ENCODE assay signal across 8 cellular contexts in the genomic region with DNA sequence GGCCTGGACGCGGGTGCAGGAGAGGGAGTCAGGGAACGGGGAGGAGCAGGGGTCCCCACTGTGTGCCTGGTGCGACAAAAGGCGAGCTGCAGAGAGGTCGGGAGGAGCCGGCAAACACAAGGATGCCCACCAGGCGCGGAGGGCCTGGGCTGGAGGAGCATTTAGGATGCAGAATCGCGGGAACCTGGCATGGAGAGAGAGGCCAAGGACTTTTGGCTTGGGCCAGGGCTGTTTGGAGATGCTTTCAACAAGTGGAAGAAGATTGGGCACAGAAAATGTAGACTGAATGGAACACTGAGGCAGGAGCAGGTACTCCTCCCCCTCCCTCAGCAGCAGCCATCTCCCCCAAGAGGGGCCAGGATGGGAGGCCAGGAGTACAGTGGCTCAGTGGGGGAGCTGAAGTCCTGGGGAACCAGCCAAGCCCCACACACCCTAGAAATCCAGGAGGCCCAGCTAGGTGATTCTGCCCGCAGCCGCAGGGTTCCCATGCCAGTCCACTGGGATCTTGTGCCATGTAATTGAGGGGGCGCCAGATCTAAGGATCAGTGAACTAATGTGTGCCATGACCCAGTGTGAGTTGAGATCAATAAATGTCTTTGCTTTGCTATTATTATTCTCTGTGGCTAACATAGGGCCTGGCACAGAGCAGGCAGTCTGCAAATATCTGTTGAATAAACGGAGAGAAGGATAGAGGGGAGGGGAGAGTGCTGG. TPM values are rescaled to one million over a fixed set of nuclear protein-coding genes. Genes with fewer than 3 reads are reported as not detected.
DNase-seq lines count a peak whose midpoint lies in the region; ATAC-seq, FAIRE-seq and TF ChIP-seq lines count a peak whose summit lies in the region.

No MANE protein-coding gene starts in this region.

- no peak overlapping the region for H2AFZ ChIP-seq in HepG2 (ENCODE audit: low read length)

- H3K4me2 ChIP-seq in HepG2 (ENCODE audit: low read depth, low read length), result peak overlapping the region; percentile 100

- no peaks in the 10 kb centered on the region for H3K36me3 Mint-ChIP-seq in activated CD4-positive, alpha-beta T cell treated with anti-CD3 and anti-CD28 coated beads, Interleukin-2, amount 10 ng/mL, durations not matched to agents 24 days and 14 days (ENCODE audit: low read depth)

- TF ChIP-seq RAD21 in HepG2 (CRISPR knock-in tag; IDR thresholded peaks at IDR 0.05), result no peak

- no peaks in the 10 kb centered on the region for H3K9me3 Mint-ChIP-seq in activated CD4-positive, alpha-beta T cell treated with anti-CD3 and anti-CD28 coated beads, Interleukin-2, amount 10 ng/mL, durations not matched to agents 24 days and 14 days

- ATAC-seq in HepG2, result no peak
- no peak for ATAC-seq in GM18517 (IDR thresholded peaks at IDR 0.05; ENCODE audit: unreplicated experiment)
- ATAC-seq in HG02642 (IDR thresholded peaks at IDR 0.05; ENCODE audit: poor library complexity, unreplicated experiment), result no peak
- ATAC-seq in HG03108 (IDR thresholded peaks at IDR 0.05; ENCODE audit: unreplicated experiment), result no peak

- no peaks in the 10 kb centered on the region for H3K36me3 ChIP-seq in ascending aorta
- no peaks in the 10 kb centered on the region for H3K36me3 ChIP-seq in HepG2 (replicated peaks in 1 of 2; ENCODE audit: control insufficient read depth in 1 of 2, insufficient read depth in 2 of 2, low read length in 2 of 2)
- H3K36me3 ChIP-seq in tibial nerve, result no peaks in the 10 kb centered on the region

- H4K20me1 ChIP-seq in HepG2 (ENCODE audit: insufficient read depth, low read length), result no peaks in the 10 kb centered on the region

- intact Hi-C loops in activated CD4-positive, alpha-beta T cell treated with anti-CD3 and anti-CD28 coated beads, Interleukin-2, amount 10 ng/mL, durations not matched to agents 24 days and 14 days (cut with micrococcal nuclease), result loop anchor here (1.0 to 2.0 kb wide), 2 partner anchors 40 to 281 kb away; partner anchors contain the start of genes ACOX3, SH3TC1 and TRMT44
- intact Hi-C loops in ascending aorta (cut with DNase I) (loop anchor here (1.0 to 10.0 kb wide), 4 partner anchors 243 to 1377 kb away; partner anchors contain the start of gene KIAA0232), HepG2 (cut with micrococcal nuclease; ENCODE audit: unreplicated experiment) (no loop called here)

- H3K79me2 ChIP-seq in HepG2 (ENCODE audit: insufficient read depth, low read length), result no peaks in the 10 kb centered on the region

- in situ Hi-C loops in HepG2 (cut with HindIII; ENCODE audit: extremely low pct_ligation_motif_present, low pct_unique_long_range_greater_than_20kb), result loop anchor here (10.0 kb wide), 1 partner anchor 245 kb away; no protein-coding TSS in a partner anchor

- DNase-seq in activated CD4-positive, alpha-beta T cell treated with anti-CD3 and anti-CD28 coated beads, Interleukin-2, amount 10 ng/mL, durations not matched to agents 24 days and 14 days, result no peak
- DNase-seq in activated CD4-positive, alpha-beta T cell treated with anti-CD3 and anti-CD28 coated beads for 1 hour, result no peak
- no peak for DNase-seq in ascending aorta (ENCODE audit: low spot score in 2 of 2)
- DNase-seq in HepG2 (ENCODE audit: low spot score), result no peak
- no peak for DNase-seq in tibial nerve (ENCODE audit: low spot score in 2 of 2)

- 21% methylated on average over 13 of the region's 15 CpGs for WGBS in HepG2 (ENCODE audit: low lambda C conversion rate)
- WGBS in tibial nerve, 2 donors, result 20 to 56% methylated on average over 6 to 11 of the region's 15 CpGs

- POLR2A ChIA-PET in HepG2 (lab: Yijun Ruan, JAX), result no interaction called here

- BruUV-seq in HepG2 (replicated peaks; lab: Mats Ljungman, UMichigan), result no TSS peak

- peak overlapping the region; percentile 97 for H3K4me3 Mint-ChIP-seq in activated CD4-positive, alpha-beta T cell treated with anti-CD3 and anti-CD28 coated beads, Interleukin-2, amount 10 ng/mL, durations not matched to agents 24 days and 14 days

- TF ChIP-seq POLR2A in HepG2 (IDR thresholded peaks at IDR 0.05; ENCODE audit: insufficient read depth in 1 of 2, low read depth in 2 of 2, low read length in 2 of 2) (no peak), tibial nerve (IDR thresholded peaks at IDR 0.05) (no peak)

- peaks cover 26% of the 10 kb centered on the region for H3K27me3 Mint-ChIP-seq in activated CD4-positive, alpha-beta T cell treated with anti-CD3 and anti-CD28 coated beads, Interleukin-2, amount 10 ng/mL, durations not matched to agents 24 days and 14 days

- no peak for FAIRE-seq in HepG2 (lab: Jason Lieb, UNC)

- peaks cover 9% of the 10 kb centered on the region for H3K4me1 Mint-ChIP-seq in activated CD4-positive, alpha-beta T cell treated with anti-CD3 and anti-CD28 coated beads, Interleukin-2, amount 10 ng/mL, durations not matched to agents 24 days and 14 days

- H3K27ac Mint-ChIP-seq in activated CD4-positive, alpha-beta T cell treated with anti-CD3 and anti-CD28 coated beads, Interleukin-2, amount 10 ng/mL, durations not matched to agents 24 days and 14 days, result no peak overlapping the region

- TF ChIP-seq CTCF in ascending aorta (IDR thresholded peaks at IDR 0.05), result no peak
- no peak for TF ChIP-seq CTCF in HepG2 (CRISPR knock-in tag; IDR thresholded peaks at IDR 0.05)
- TF ChIP-seq CTCF in tibial nerve (IDR thresholded peaks at IDR 0.05), result no peak

- H3K27ac ChIP-seq in ascending aorta, result peak overlapping the region in 1 of 2 donors; percentile 36
- H3K27ac ChIP-seq in HepG2 (ENCODE audit: extremely low read length, insufficient read depth, low read length), result no peak overlapping the region
- H3K27ac ChIP-seq in tibial nerve, result peak overlapping the region in 2 of 4 donors; percentile 72 to 87

- no peak for TF ChIP-seq EP300 in HepG2 (IDR thresholded peaks at IDR 0.05; ENCODE audit: low read depth in 2 of 2, low read length in 2 of 2)
- no peak for TF ChIP-seq EP300 in HepG2 (CRISPR knock-in tag; IDR thresholded peaks at IDR 0.05; ENCODE audit: borderline replicate concordance)
- TF ChIP-seq EP300 in tibial nerve (IDR thresholded peaks at IDR 0.05), result no peak

- no peaks in the 10 kb centered on the region for H3K27me3 ChIP-seq in ascending aorta
- H3K27me3 ChIP-seq in HepG2 (ENCODE audit: control insufficient read depth in 1 of 2, insufficient read depth in 2 of 2, low read length in 2 of 2), result peaks cover 11 to 66% of the 10 kb centered on the region in 2 experiments
- peaks cover 0 to 16% of the 10 kb centered on the region in 2 donors for H3K27me3 ChIP-seq in tibial nerve

- peak overlapping the region; percentile 86 to 94 for H3K4me3 ChIP-seq in ascending aorta
- peak overlapping the region; percentile 43 to 76 (median 75) for H3K4me3 ChIP-seq in HepG2 (replicated peaks in 1 of 3; ENCODE audit: insufficient read depth in 1 of 3, low read depth in 2 of 3, low read length in 3 of 3)
- H3K4me3 ChIP-seq in tibial nerve, result peak overlapping the region; percentile 65 to 98 (median 94)

- H3K9me3 ChIP-seq in ascending aorta (no peaks in the 10 kb centered on the region), HepG2 (ENCODE audit: low read length) (no peaks in the 10 kb centered on the region), tibial nerve (no peaks in the 10 kb centered on the region)

- peak overlapping the region; percentile 27; the same call in 1 of the 2 replicates for H3K9ac ChIP-seq in HepG2 (ENCODE audit: insufficient read depth, low read depth, low read length)

- H3K4me1 ChIP-seq in ascending aorta (peaks cover 13 to 25% of the 10 kb centered on the region in 2 donors), HepG2 (ENCODE audit: insufficient read depth, low read length) (peaks cover 7% of the 10 kb centered on the region; the same call in 1 of the 2 replicates), tibial nerve (peaks cover 0 to 38% (median 22%) of the 10 kb centered on the region in 4 donors)

- CTCF ChIA-PET in HepG2 (lab: Yijun Ruan, JAX; ENCODE audit: low intra/inter-chr PET ratio, low total read pairs), result no interaction called here

RNA-seq across cellular contexts. Expression of gene ABLIM2, which starts 1.1 kb away (rescaled TPM):
- 0.28 and 0.63 TPM in 2 replicates for total RNA-seq in activated CD4-positive, alpha-beta T cell treated with anti-CD3 and anti-CD28 coated beads, Interleukin-2, amount 10 ng/mL, durations not matched to agents 24 days and 14 days
- total RNA-seq in ascending aorta, result 30.8 TPM
- total RNA-seq in HepG2 (2016; rRNA removed; fragmentation: Illumina TruSeq; extraction: Trizol), result 0.18 and 0.20 TPM in 2 replicates
- not detected in 2 replicates for total RNA-seq in HepG2 (2016; cell fraction: cytosol; rRNA removed; fragmentation: Illumina TruSeq; extraction: Trizol; ENCODE audit: low read depth)
- total RNA-seq in HepG2 (2016; cell fraction: insoluble cytoplasmic fraction; rRNA removed; fragmentation: Illumina TruSeq; extraction: Trizol), result not detected in 2 replicates
- not detected in 2 replicates for total RNA-seq in HepG2 (2016; cell fraction: membrane; rRNA removed; fragmentation: Illumina TruSeq; extraction: Trizol)
- total RNA-seq in HepG2 (2016; cell fraction: nucleus; rRNA removed; fragmentation: Illumina TruSeq; extraction: Trizol), result not detected in 2 replicates
- 0.37 and 0.42 TPM in 2 replicates for polyA plus RNA-seq in HepG2 (2011; rRNA removed)
- 0.35 and 0.46 TPM in 2 replicates for polyA plus RNA-seq in HepG2 (2011; cell fraction: cytosol; rRNA removed)
- 0.33 and 0.34 TPM in 2 replicates for polyA plus RNA-seq in HepG2 (2011; cell fraction: nucleus; rRNA removed)
- 0.15 and 0.24 TPM in 2 replicates for polyA plus RNA-seq in HepG2 (2012)
- not detected in 2 replicates for polyA plus RNA-seq in HepG2 (2016; cell fraction: cytosol; fragmentation: Illumina TruSeq; extraction: Trizol; ENCODE audit: low read depth)
- polyA plus RNA-seq in HepG2 (2016; cell fraction: insoluble cytoplasmic fraction; fragmentation: Illumina TruSeq; extraction: Trizol; ENCODE audit: low read depth), result not detected in 2 replicates
- 0.11 TPM in 1 of 2 replicates, not detected in the other for polyA plus RNA-seq in HepG2 (2016; cell fraction: membrane; fragmentation: Illumina TruSeq; extraction: Trizol; ENCODE audit: low read depth)
- polyA plus RNA-seq in HepG2 (2016; cell fraction: nucleus; fragmentation: Illumina TruSeq; extraction: Trizol; ENCODE audit: insufficient read depth, low read depth), result not detected in 2 replicates
- polyA minus RNA-seq in HepG2 (2011; rRNA and poly(A)+ RNA removed; ENCODE audit: low replicate concordance), result 2.2 and 7.6 TPM in 2 replicates
- polyA minus RNA-seq in HepG2 (2011; cell fraction: cytosol; rRNA and poly(A)+ RNA removed), result 0.49 TPM in 1 of 2 replicates, not detected in the other
- polyA minus RNA-seq in HepG2 (2011; cell fraction: nucleus; rRNA and poly(A)+ RNA removed), result 0.12 and 0.52 TPM in 2 replicates
- 100 to 1,000 TPM in 1 of 4 donors, 10 to 100 TPM in 3; 29.1 to 125 (median 41.7) TPM for total RNA-seq in tibial nerve

RNA-seq across cellular contexts. Expression of gene SH3TC1, which starts 39.4 kb away (rescaled TPM):
- 16.0 and 20.9 TPM in 2 replicates for total RNA-seq in activated CD4-positive, alpha-beta T cell treated with anti-CD3 and anti-CD28 coated beads, Interleukin-2, amount 10 ng/mL, durations not matched to agents 24 days and 14 days
- total RNA-seq in ascending aorta (64.5 TPM), HepG2 (2016; rRNA removed; fragmentation: Illumina TruSeq; extraction: Trizol) (10.1 and 14.9 TPM in 2 replicates), tibial nerve (100 to 1,000 TPM in 1 of 4 donors, 10 to 100 TPM in 3; 31.6 to 176 (median 69.7) TPM)
- 1.8 and 3.0 TPM in 2 replicates for total RNA-seq in HepG2 (2016; cell fraction: cytosol; rRNA removed; fragmentation: Illumina TruSeq; extraction: Trizol; ENCODE audit: low read depth)
- total RNA-seq in HepG2 (2016; cell fraction: insoluble cytoplasmic fraction; rRNA removed; fragmentation: Illumina TruSeq; extraction: Trizol), result 7.9 and 17.3 TPM in 2 replicates
- total RNA-seq in HepG2 (2016; cell fraction: membrane; rRNA removed; fragmentation: Illumina TruSeq; extraction: Trizol), result 5.6 and 6.2 TPM in 2 replicates
- total RNA-seq in HepG2 (2016; cell fraction: nucleus; rRNA removed; fragmentation: Illumina TruSeq; extraction: Trizol), result 22.7 and 23.6 TPM in 2 replicates
- 21.8 and 27.0 TPM in 2 replicates for polyA plus RNA-seq in HepG2 (2011; rRNA removed)
- 12.1 and 19.8 TPM in 2 replicates for polyA plus RNA-seq in HepG2 (2011; cell fraction: cytosol; rRNA removed)
- 113 and 146 TPM in 2 replicates for polyA plus RNA-seq in HepG2 (2011; cell fraction: nucleus; rRNA removed)
- 12.2 and 22.6 TPM in 2 replicates for polyA plus RNA-seq in HepG2 (2012)
- 1.3 and 1.5 TPM in 2 replicates for polyA plus RNA-seq in HepG2 (2016; cell fraction: cytosol; fragmentation: Illumina TruSeq; extraction: Trizol; ENCODE audit: low read depth)
- polyA plus RNA-seq in HepG2 (2016; cell fraction: insoluble cytoplasmic fraction; fragmentation: Illumina TruSeq; extraction: Trizol; ENCODE audit: low read depth), result 6.1 and 6.6 TPM in 2 replicates
- 2.1 and 2.8 TPM in 2 replicates for polyA plus RNA-seq in HepG2 (2016; cell fraction: membrane; fragmentation: Illumina TruSeq; extraction: Trizol; ENCODE audit: low read depth)
- 26.5 and 29.7 TPM in 2 replicates for polyA plus RNA-seq in HepG2 (2016; cell fraction: nucleus; fragmentation: Illumina TruSeq; extraction: Trizol; ENCODE audit: insufficient read depth, low read depth)
- 12.4 and 67.5 TPM in 2 replicates for polyA minus RNA-seq in HepG2 (2011; rRNA and poly(A)+ RNA removed; ENCODE audit: low replicate concordance)
- 18.2 and 19.5 TPM in 2 replicates for polyA minus RNA-seq in HepG2 (2011; cell fraction: cytosol; rRNA and poly(A)+ RNA removed)
- 76.5 and 77.0 TPM in 2 replicates for polyA minus RNA-seq in HepG2 (2011; cell fraction: nucleus; rRNA and poly(A)+ RNA removed)

Comparison
In these comparisons a context has a peak if more than half of its experiments do, and no peak if none do; other contexts are left out.
1. RNA of gene ABLIM2, which starts 1.1 kb away (total RNA-seq): 29.1 to 125 TPM in tibial nerve and 30.8 TPM in ascending aorta (single experiment); 0.28 to 0.63 TPM in activated CD4-positive, alpha-beta T cell treated with anti-CD3 and anti-CD28 coated beads, Interleukin-2, amount 10 ng/mL, durations not matched to agents 24 days and 14 days and 0.18 to 0.20 TPM in HepG2; every median in the first group is over 10 times any median in the second.
2. Peak in every context shown above with its lines, with median percentiles within 50 percentile points of each other: H3K4me3 ChIP-seq.